In the genomic region with DNA sequence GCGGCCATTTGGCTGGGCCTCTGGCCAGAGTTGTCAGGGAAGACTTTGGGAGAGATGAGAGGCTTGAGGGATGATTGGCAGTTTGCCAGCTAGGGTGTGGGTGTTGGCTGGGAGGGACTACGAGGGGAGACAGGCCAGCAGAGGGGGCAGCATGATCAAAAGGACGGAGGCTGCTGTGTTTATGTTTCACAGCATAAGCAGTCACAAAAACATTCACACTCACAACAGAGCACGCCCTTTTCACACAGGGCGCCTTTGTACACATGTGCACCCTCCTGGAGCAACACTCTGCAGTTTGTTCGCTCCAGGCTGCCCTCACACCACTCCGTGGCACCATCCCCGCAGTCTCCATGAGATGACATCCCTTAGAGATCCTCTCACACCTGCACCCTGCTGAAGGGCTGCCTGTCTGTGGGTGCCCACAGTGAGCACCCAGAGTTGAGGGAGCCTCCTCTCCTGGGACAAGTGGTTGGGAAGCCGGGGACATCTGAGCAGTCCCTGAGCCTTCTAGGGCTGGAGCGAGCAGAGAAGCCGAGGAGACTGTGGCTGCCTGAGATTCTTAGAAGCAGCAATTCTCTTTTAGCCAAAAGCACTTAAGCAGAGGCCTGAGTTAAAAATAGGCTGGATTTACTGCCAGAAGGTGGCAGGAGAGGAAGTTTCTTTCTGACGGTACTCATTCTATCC, we compare ENCODE assay signal across 8 cellular contexts. TPM values are rescaled to one million over a fixed set of nuclear protein-coding genes. Genes with fewer than 3 reads are reported as not detected.
DNase-seq lines count a peak whose midpoint lies in the region; ATAC-seq and TF ChIP-seq lines count a peak whose summit lies in the region.

No MANE protein-coding gene starts in this region.

- DNase-seq in NCI-H748 (lab: John Stamatoyannopoulos, UW; ENCODE audit: unreplicated experiment) (peak; percentile 93), MCF 10A (ENCODE audit: unreplicated experiment) (peak; percentile 76), upper lobe of right lung (no peak)

- 31% methylated on average over 12 of the region's 12 CpGs for WGBS in liver

- intact Hi-C loops in MCF 10A (cut with micrococcal nuclease), result loop anchor here (1.0 kb wide), 2 partner anchors 30 to 73 kb away; no protein-coding TSS in a partner anchor
- intact Hi-C loops in upper lobe of right lung (cut with DNase I), result loop anchor here (5.0 kb wide), 2 partner anchors 33 to 73 kb away; a partner anchor contains a TSS

- no peaks in the 10 kb centered on the region for H3K4me1 ChIP-seq in ACC112 (ENCODE audit: control insufficient read depth, insufficient read depth, low read length, unreplicated experiment)
- peaks cover 3 to 22% (median 14%) of the 10 kb centered on the region in 4 donors for H3K4me1 ChIP-seq in liver (ENCODE audit: control insufficient read depth in 4 of 4, insufficient read depth in 4 of 4, low read length in 3 of 4)
- peaks cover 12% of the 10 kb centered on the region for H3K4me1 ChIP-seq in upper lobe of right lung

- peaks cover 17% of the 10 kb centered on the region for H3K27me3 Mint-ChIP-seq in MCF 10A (ENCODE audit: insufficient read depth, unreplicated experiment)

- H3K36me3 Mint-ChIP-seq in MCF 10A (ENCODE audit: insufficient read depth, unreplicated experiment), result no peaks in the 10 kb centered on the region

- H3K79me2 ChIP-seq in ACC112 (ENCODE audit: control insufficient read depth, insufficient read depth, low read length, unreplicated experiment), result no peaks in the 10 kb centered on the region

- peaks cover 26% of the 10 kb centered on the region for H3K4me1 Mint-ChIP-seq in MCF 10A (ENCODE audit: insufficient read depth, unreplicated experiment)

- H3K4me3 Mint-ChIP-seq in MCF 10A (ENCODE audit: unreplicated experiment), result no peak overlapping the region

- no peak overlapping the region for H3K4me3 ChIP-seq in ACC112 (ENCODE audit: low read depth, low read length)
- no peak overlapping the region for H3K4me3 ChIP-seq in GM12875 (ENCODE audit: low read depth, low read length)
- no peak overlapping the region for H3K4me3 ChIP-seq in liver (ENCODE audit: low read depth in 1 of 3, low read length in 3 of 3)
- no peak overlapping the region for H3K4me3 ChIP-seq in upper lobe of right lung

- H3K36me3 ChIP-seq in ACC112 (ENCODE audit: insufficient read depth, low read length) (no peaks in the 10 kb centered on the region), liver (ENCODE audit: control insufficient read depth in 4 of 4, insufficient read depth in 3 of 4, low read depth in 1 of 4, low read length in 3 of 4) (no peaks in the 10 kb centered on the region), upper lobe of right lung (no peaks in the 10 kb centered on the region)

- no peak overlapping the region for H3K27ac ChIP-seq in ACC112 (ENCODE audit: low read depth, low read length)
- H3K27ac ChIP-seq in liver (ENCODE audit: low read depth in 1 of 2, low read length in 2 of 2), result peak overlapping the region; percentile 2 to 58
- peak overlapping the region; percentile 49 for H3K27ac ChIP-seq in upper lobe of right lung

- no peaks in the 10 kb centered on the region for H3K9me3 Mint-ChIP-seq in MCF 10A (ENCODE audit: unreplicated experiment)

- TF ChIP-seq CTCF in GM12875 (IDR thresholded peaks at IDR 0.05; ENCODE audit: borderline replicate concordance, insufficient read depth, low read depth, low read length), result peak; percentile 17; the same call in 1 of the 2 replicates
- TF ChIP-seq CTCF in MCF 10A (IDR thresholded peaks at IDR 0.05; ENCODE audit: unreplicated experiment), result peak; percentile 50
- TF ChIP-seq CTCF in liver (IDR thresholded peaks at IDR 0.05; ENCODE audit: low read depth, low read length, missing input control), result peak; percentile 43
- TF ChIP-seq CTCF in upper lobe of right lung (IDR thresholded peaks at IDR 0.05), result peak; percentile 42

- H2AFZ ChIP-seq in ACC112 (ENCODE audit: low read length, unreplicated experiment), result peak overlapping the region; percentile 47

- H3K27me3 ChIP-seq in ACC112 (ENCODE audit: insufficient read depth, low read length) (peaks cover 12% of the 10 kb centered on the region; the same call in 1 of the 2 replicates), liver (ENCODE audit: control insufficient read depth in 4 of 4, insufficient read depth in 4 of 4, low read length in 3 of 4) (no peaks in the 10 kb centered on the region), upper lobe of right lung (no peaks in the 10 kb centered on the region)

- no TSS peak for BruUV-seq in MCF 10A (replicated peaks; lab: Mats Ljungman, UMichigan)

- no peak overlapping the region for H3K27ac Mint-ChIP-seq in MCF 10A (ENCODE audit: low read depth, unreplicated experiment)

- CTCF ChIA-PET in MCF 10A (lab: Yijun Ruan, JAX), result interaction anchor here (0.6 to 6.8 kb wide), 17 partner anchors 8 to 500 kb away, joined by 3 to 380 read pairs (median 10); a partner anchor contains a TSS

- ATAC-seq in upper lobe of right lung (peak; percentile 75), GM21619 (IDR thresholded peaks at IDR 0.05; ENCODE audit: unreplicated experiment) (no peak), GM18907 (IDR thresholded peaks at IDR 0.05; ENCODE audit: unreplicated experiment) (no peak)

- H3K9ac ChIP-seq in liver (ENCODE audit: low read depth in 1 of 2, low read length in 2 of 2), result no peak overlapping the region

- peak; percentile 71 to 76 for TF ChIP-seq RAD21 in liver (IDR thresholded peaks at IDR 0.05)

- POLR2A ChIA-PET in MCF 10A (lab: Yijun Ruan, JAX), result interaction anchor here (1.3 to 5.7 kb wide), 4 partner anchors 33 to 79 kb away, joined by 7 to 66 read pairs (median 14); a partner anchor contains a TSS

- no peaks in the 10 kb centered on the region for H3K9me3 ChIP-seq in liver (ENCODE audit: control insufficient read depth in 4 of 4, low read length in 3 of 4)
- no peaks in the 10 kb centered on the region for H3K9me3 ChIP-seq in upper lobe of right lung

TF ChIP-seq in liver, 16 proteins besides CTCF, POLR2A, EP300 and RAD21:
- TF ChIP-seq, protein P1, sequence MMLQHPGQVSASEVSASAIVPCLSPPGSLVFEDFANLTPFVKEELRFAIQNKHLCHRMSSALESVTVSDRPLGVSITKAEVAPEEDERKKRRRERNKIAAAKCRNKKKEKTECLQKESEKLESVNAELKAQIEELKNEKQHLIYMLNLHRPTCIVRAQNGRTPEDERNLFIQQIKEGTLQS (IDR thresholded peaks at IDR 0.05), result no peak
- TF ChIP-seq GABPA (IDR thresholded peaks at IDR 0.05 in 1 of 2, conservative IDR thresholded peaks at IDR 0.05 in 1 of 2) (no peak), SP1 (IDR thresholded peaks at IDR 0.05) (no peak), TAF1 (conservative IDR thresholded peaks at IDR 0.05) (no peak), RXRA (IDR thresholded peaks at IDR 0.05) (no peak), NR2F2 (IDR thresholded peaks at IDR 0.05) (no peak)
- TF ChIP-seq, protein P2, sequence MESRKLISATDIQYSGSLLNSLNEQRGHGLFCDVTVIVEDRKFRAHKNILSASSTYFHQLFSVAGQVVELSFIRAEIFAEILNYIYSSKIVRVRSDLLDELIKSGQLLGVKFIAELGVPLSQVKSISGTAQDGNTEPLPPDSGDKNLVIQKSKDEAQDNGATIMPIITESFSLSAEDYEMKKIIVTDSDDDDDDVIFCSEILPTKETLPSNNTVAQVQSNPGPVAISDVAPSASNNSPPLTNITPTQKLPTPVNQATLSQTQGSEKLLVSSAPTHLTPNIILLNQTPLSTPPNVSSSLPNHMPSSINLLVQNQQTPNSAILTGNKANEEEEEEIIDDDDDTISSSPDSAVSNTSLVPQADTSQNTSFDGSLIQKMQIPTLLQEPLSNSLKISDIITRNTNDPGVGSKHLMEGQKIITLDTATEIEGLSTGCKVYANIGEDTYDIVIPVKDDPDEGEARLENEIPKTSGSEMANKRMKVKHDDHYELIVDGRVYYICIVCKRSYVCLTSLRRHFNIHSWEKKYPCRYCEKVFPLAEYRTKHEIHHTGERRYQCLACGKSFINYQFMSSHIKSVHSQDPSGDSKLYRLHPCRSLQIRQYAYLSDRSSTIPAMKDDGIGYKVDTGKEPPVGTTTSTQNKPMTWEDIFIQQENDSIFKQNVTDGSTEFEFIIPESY (IDR thresholded peaks at IDR 0.05), result no peak
- TF ChIP-seq, protein P3, sequence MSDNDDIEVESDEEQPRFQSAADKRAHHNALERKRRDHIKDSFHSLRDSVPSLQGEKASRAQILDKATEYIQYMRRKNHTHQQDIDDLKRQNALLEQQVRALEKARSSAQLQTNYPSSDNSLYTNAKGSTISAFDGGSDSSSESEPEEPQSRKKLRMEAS (IDR thresholded peaks at IDR 0.05), result no peak

RNA-seq across cellular contexts. Expression of a gene that starts 15.4 kb away (rescaled TPM):
- total RNA-seq in MCF 10A (2022) (1.6 and 1.7 TPM in 2 replicates), liver (under 1 TPM; 0.47 to 0.75 TPM), upper lobe of right lung (1.0 TPM)
- polyA plus RNA-seq in liver, result 1 to 10 TPM; 1.4 to 3.7 TPM

RNA-seq across cellular contexts. Expression of a gene that starts 30.5 kb away (rescaled TPM):
- total RNA-seq in MCF 10A (2022) (7.4 and 9.5 TPM in 2 replicates), liver (1 to 10 TPM; 1.8 to 2.9 TPM), upper lobe of right lung (5.3 TPM)
- 1 to 10 TPM; 3.6 to 4.7 TPM for polyA plus RNA-seq in liver

RNA-seq across cellular contexts. Expression of a gene that starts 33.6 kb away (rescaled TPM):
- 38.9 and 42.3 TPM in 2 replicates for total RNA-seq in MCF 10A (2022)
- total RNA-seq in liver, result 100 to 1,000 TPM in 1 of 2 donors, 10 to 100 TPM in 1; 58.6 to 180 TPM
- 100 to 1,000 TPM; 177 to 236 TPM for polyA plus RNA-seq in liver
- 178 TPM for total RNA-seq in upper lobe of right lung

RNA-seq across cellular contexts. Expression of a gene that starts 41.6 kb away (rescaled TPM):
- total RNA-seq in MCF 10A (2022) (91.2 and 97.8 TPM in 2 replicates), liver (10 to 100 TPM; 12.7 to 23.3 TPM), upper lobe of right lung (44.7 TPM)
- 10 to 100 TPM; 17.3 to 19.1 TPM for polyA plus RNA-seq in liver

RNA-seq across cellular contexts. Expression of a gene that starts 43.0 kb away (rescaled TPM):
- 385 and 456 TPM in 2 replicates for total RNA-seq in MCF 10A (2022)
- total RNA-seq in liver, result 10 to 100 TPM; 10.8 to 26.8 TPM
- 10 to 100 TPM; 16.0 to 19.0 TPM for polyA plus RNA-seq in liver
- 163 TPM for total RNA-seq in upper lobe of right lung
